Comparison of ENCODE assay signal across 18 cellular contexts in the genomic region with DNA sequence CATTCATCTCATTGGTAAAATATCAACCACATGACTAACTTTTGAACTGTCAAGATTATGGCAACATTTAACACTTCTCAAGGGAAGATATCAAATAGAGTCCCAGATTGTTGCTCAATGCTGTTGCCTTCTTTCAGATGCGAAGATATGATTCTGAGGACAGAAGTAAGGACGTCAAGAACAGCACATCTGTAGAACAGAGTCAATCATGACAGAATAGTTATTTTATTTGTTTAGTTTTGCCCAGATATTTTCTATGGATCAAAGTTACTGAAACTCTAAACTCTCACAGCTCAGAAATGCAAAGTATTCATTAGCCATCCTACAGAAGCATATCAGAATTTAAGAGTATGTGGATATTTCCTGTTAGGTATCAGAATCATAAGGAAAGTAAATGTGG.
A peak's percentile ranks its signal among the peaks of the same experiment; 100 is the strongest.
DNase-seq lines count a peak whose midpoint lies in the region; ATAC-seq and TF ChIP-seq lines count a peak whose summit lies in the region.
"Had no signal": no experiment of that assay in that cellular context is flagged by ENCODE, and none has a peak within 500 bp of the region (broad histone marks: within the 10 kb centered on the region; RNA-seq: fewer than 3 reads in every experiment).

No MANE protein-coding gene starts in this region.

- CTCF ChIA-PET in HEK293T (lab: Yijun Ruan, JAX), result no interaction called here

- no peaks in the 10 kb centered on the region for H3K9me3 ChIP-seq in skeletal muscle satellite cell (replicated peaks; ENCODE audit: low read length)
- H3K9me3 ChIP-seq: BE2C had no signal

- no peak for ATAC-seq in HG02678 (IDR thresholded peaks at IDR 0.05; ENCODE audit: unreplicated experiment)
- ATAC-seq: CD8-positive, alpha-beta T cell; Panc1; Right ventricle myocardium inferior had no signal

- H3K4me3 ChIP-seq in fibroblast of mammary gland (ENCODE audit: control insufficient read depth, low read depth, low read length) (no peak overlapping the region), skeletal muscle satellite cell (ENCODE audit: low read length) (no peak overlapping the region)
- H3K4me3 ChIP-seq: SK-N-MC had no signal

- no peak overlapping the region for H3K9ac ChIP-seq in skeletal muscle satellite cell (ENCODE audit: low read depth, low read length)

- POLR2A ChIA-PET in HEK293T (lab: Yijun Ruan, JAX), result no interaction called here

- peak overlapping the region; percentile 16 for H3K4me2 ChIP-seq in skeletal muscle satellite cell (ENCODE audit: low read length)

- DNase-seq in GM03348 (ENCODE audit: low spot score) (peak; percentile 10), NCI-H226 (peak; percentile 38), fibroblast of mammary gland (ENCODE audit: low read depth) (peak; percentile 28), superior temporal gyrus (ENCODE audit: extremely low spot score) (no peak), HEK293T (ENCODE audit: extremely low spot score) (no peak)
- DNase-seq: BE2C; CD8-positive, alpha-beta T cell; Kasumi-1; NCI-H1417; NCI-H2029; NCI-H2171 treated with DMSO at 0.1 percent for 48 hours; NCI-H510A; NCI-H82 had no signal

- TF ChIP-seq CTCF in fibroblast of mammary gland (conservative IDR thresholded peaks at IDR 0.05; ENCODE audit: control insufficient read depth, insufficient read depth, low read depth, low read length), result no peak

- H3K36me3 ChIP-seq in skeletal muscle satellite cell (ENCODE audit: insufficient read depth, low read length), result no peaks in the 10 kb centered on the region
- H3K36me3 ChIP-seq: BE2C had no signal

- peaks cover 38% of the 10 kb centered on the region for H3K4me1 ChIP-seq in skeletal muscle satellite cell (ENCODE audit: control insufficient read depth, insufficient read depth, low read length)
- H3K4me1 ChIP-seq: BE2C had no signal

- no peaks in the 10 kb centered on the region for H3K27me3 ChIP-seq in skeletal muscle satellite cell (ENCODE audit: control insufficient read depth, insufficient read depth, low read length)
- H3K27me3 ChIP-seq: BE2C had no signal

TF ChIP-seq in HEK293T, 16 proteins besides CTCF, POLR2A, EP300 and RAD21:
- TF ChIP-seq FOXA1 (IDR thresholded peaks at IDR 0.05), result no peak
- TF ChIP-seq ELF4 (IDR thresholded peaks at IDR 0.05), result no peak
- no peak for TF ChIP-seq NFRKB (IDR thresholded peaks at IDR 0.05)
- TF ChIP-seq TARDBP (IDR thresholded peaks at IDR 0.05), result no peak

Comparison
In these comparisons a context has a peak if more than half of its experiments do, and no peak if none do; other contexts are left out.
1. DNase-seq: peak in GM03348 (single experiment), NCI-H226 (single experiment) and fibroblast of mammary gland (single experiment); none in superior temporal gyrus (single experiment) and HEK293T (single experiment).